10 cellular contexts compared by ENCODE assay signal in the genomic region with DNA sequence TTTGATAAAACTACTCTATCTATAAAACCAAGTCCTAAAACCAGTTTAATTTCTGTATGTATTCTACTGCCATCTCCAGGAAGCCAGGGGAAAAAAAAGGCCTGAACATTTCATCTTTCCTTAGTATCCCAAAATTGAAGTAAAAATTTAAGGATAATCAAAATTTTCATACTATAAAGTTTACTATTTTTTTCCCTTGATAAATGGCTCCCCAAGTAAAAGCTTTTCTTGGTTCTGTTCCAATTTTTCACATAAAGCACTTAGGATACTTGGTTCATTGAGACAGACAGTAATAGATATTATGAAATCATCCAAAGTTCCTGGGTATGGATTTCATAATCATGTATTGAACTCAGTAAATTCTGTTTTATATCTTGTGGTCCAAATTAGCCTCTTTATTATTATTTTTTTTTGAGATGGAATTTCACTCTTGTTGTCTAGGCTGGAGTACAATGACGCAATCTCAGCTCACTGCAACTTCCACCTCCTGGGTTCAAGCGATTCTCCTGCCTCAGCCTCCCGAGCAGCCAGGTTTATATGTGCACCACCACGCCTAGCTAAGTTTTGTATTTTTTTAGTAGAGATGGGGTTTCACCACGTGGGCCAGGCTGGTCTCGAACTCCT. TPM values are rescaled to one million over a fixed set of nuclear protein-coding genes. Genes with fewer than 3 reads are reported as not detected.
DNase-seq lines count a peak whose midpoint lies in the region; TF ChIP-seq lines count a peak whose summit lies in the region.
"Had no signal": no experiment of that assay in that cellular context is flagged by ENCODE, and none has a peak within 500 bp of the region (broad histone marks: within the 10 kb centered on the region; RNA-seq: fewer than 3 reads in every experiment).

No MANE protein-coding gene starts in this region.

- DNase-seq in NCI-H2107 treated with DMSO at 0.1 percent for 48 hours (lab: John Stamatoyannopoulos, UW; ENCODE audit: unreplicated experiment) (peak; percentile 7), NCI-H2107 (lab: John Stamatoyannopoulos, UW) (no peak), SK-N-MC (ENCODE audit: low read depth, low spot score) (peak; percentile 30), right atrium auricular region (ENCODE audit: low spot score) (no peak), tibial nerve (ENCODE audit: low spot score in 2 of 2) (no peak), DMS114 treated with DMSO at 0.1 percent for 48 hours (lab: John Stamatoyannopoulos, UW; ENCODE audit: unreplicated experiment) (no peak), GOT3 (lab: John Stamatoyannopoulos, UW) (no peak), NCI-H526 (lab: John Stamatoyannopoulos, UW) (no peak)
- DNase-seq: activated CD4-positive, alpha-beta T cell treated with anti-CD3 and anti-CD28 coated beads, Interleukin-2, amount 50 U/mL, for 1 hour; stimulated activated naive B cell treated with anti-CD40 and anti-IgM and Interleukin-4, amounts not matched to agents 10 μg/mL and 1 μg/mL and 100 μg/mL, for 72 hours had no signal

- 84 to 91% methylated on average over 6 of the region's 6 CpGs for WGBS in tibial nerve, 2 donors

- no peak for TF ChIP-seq EP300 in tibial nerve (IDR thresholded peaks at IDR 0.05)

- no peak for TF ChIP-seq POLR2A in tibial nerve (IDR thresholded peaks at IDR 0.05)

- no peak overlapping the region for H3K9ac ChIP-seq in SK-N-MC (ENCODE audit: insufficient read length)

- H3K4me3 ChIP-seq in SK-N-MC (no peak overlapping the region), right atrium auricular region (no peak overlapping the region), tibial nerve (no peak overlapping the region)

- peaks cover 36% of the 10 kb centered on the region for H3K36me3 ChIP-seq in SK-N-MC (ENCODE audit: insufficient read depth, low read length)
- H3K36me3 ChIP-seq in right atrium auricular region: peaks cover 21% of the 10 kb centered on the region
- peaks cover 0 to 27% (median 0%) of the 10 kb centered on the region in 3 donors for H3K36me3 ChIP-seq in tibial nerve

- TF ChIP-seq CTCF in right atrium auricular region (IDR thresholded peaks at IDR 0.05): peak; percentile 39 to 76
- TF ChIP-seq CTCF in tibial nerve (IDR thresholded peaks at IDR 0.05): peak in 4 of 5 experiments; percentile 53 to 63 (median 59)

- H3K27ac ChIP-seq in SK-N-MC (no peak overlapping the region; the same call in 1 of the 2 replicates), right atrium auricular region (no peak overlapping the region), tibial nerve (no peak overlapping the region)

- H3K27me3 ChIP-seq in right atrium auricular region: no peaks in the 10 kb centered on the region
- H3K27me3 ChIP-seq in tibial nerve: no peaks in the 10 kb centered on the region

- H3K4me1 ChIP-seq in right atrium auricular region (no peaks in the 10 kb centered on the region), tibial nerve (peaks cover 0 to 34% (median 0%) of the 10 kb centered on the region in 4 donors)

- no peaks in the 10 kb centered on the region for H3K9me3 ChIP-seq in SK-N-MC (ENCODE audit: low read depth, low read length)
- H3K9me3 ChIP-seq in right atrium auricular region: no peaks in the 10 kb centered on the region
- no peaks in the 10 kb centered on the region for H3K9me3 ChIP-seq in tibial nerve

RNA-seq across cellular contexts. Expression of a gene that starts 34.5 kb away (rescaled TPM):
- total RNA-seq in right atrium auricular region (10 to 100 TPM; 10.6 to 12.6 TPM), tibial nerve (10 to 100 TPM; 23.9 to 44.1 (median 26.0) TPM)

RNA-seq across cellular contexts. Expression of a gene that starts 46.6 kb away (rescaled TPM):
- total RNA-seq in right atrium auricular region: 100 to 1,000 TPM; 214 to 388 TPM
- 1,000 to 10,000 TPM in 2 of 4 donors, 100 to 1,000 TPM in 2; 747 to 1,181 (median 1,009) TPM for total RNA-seq in tibial nerve

Comparison
In these comparisons a context has a peak if more than half of its experiments do, and no peak if none do; other contexts are left out.
1. DNase-seq: peak in NCI-H2107 treated with DMSO at 0.1 percent for 48 hours (single experiment) and SK-N-MC (single experiment); none in NCI-H2107 (single experiment), right atrium auricular region (single experiment), tibial nerve (0 of 2), DMS114 treated with DMSO at 0.1 percent for 48 hours (single experiment), GOT3 (single experiment) and NCI-H526 (0 of 2).